Comparison of ENCODE assay signal across 10 cellular contexts in genomic region chr11:73330569-73331093, GRCh38. TPM values are rescaled to one million over a fixed set of nuclear protein-coding genes. Genes with fewer than 3 reads are reported as not detected.
A peak's percentile ranks its signal among the peaks of the same experiment; 100 is the strongest.
DNase-seq lines count a peak whose midpoint lies in the region; ATAC-seq and TF ChIP-seq lines count a peak whose summit lies in the region.
"Had no signal": no experiment of that assay in that cellular context is flagged by ENCODE, and none has a peak within 500 bp of the region (broad histone marks: within the 10 kb centered on the region; RNA-seq: fewer than 3 reads in every experiment).

No MANE protein-coding gene starts in this region.

- H3K9me3 ChIP-seq in duodenal mucosa (ENCODE audit: control insufficient read depth in 1 of 2, low read length in 2 of 2): no peaks in the 10 kb centered on the region
- no peaks in the 10 kb centered on the region for H3K9me3 ChIP-seq in CD8-positive, alpha-beta T cell (ENCODE audit: low read length)

- peak overlapping the region; percentile 30 for H3K27ac ChIP-seq in duodenal mucosa (ENCODE audit: low read depth, low read length)
- H3K27ac ChIP-seq in CD8-positive, alpha-beta T cell (ENCODE audit: low read depth, low read length): no peak overlapping the region

- H3K36me3 Mint-ChIP-seq in nephron progenitor cell (ENCODE audit: low read depth): peaks cover 8% of the 10 kb centered on the region
- H3K36me3 Mint-ChIP-seq in CD8-positive, alpha-beta T cell: no peaks in the 10 kb centered on the region

- H3K4me3 ChIP-seq in LNCaP clone FGC (ENCODE audit: low read depth, low read length): no peak overlapping the region
- H3K4me3 ChIP-seq in duodenal mucosa (ENCODE audit: low read depth in 1 of 2, low read length in 2 of 2): no peak overlapping the region
- H3K4me3 ChIP-seq in CD8-positive, alpha-beta T cell (ENCODE audit: low read depth, low read length): no peak overlapping the region

- H3K27me3 ChIP-seq in duodenal mucosa (ENCODE audit: control insufficient read depth in 1 of 2, insufficient read depth in 2 of 2, low read length in 2 of 2): no peaks in the 10 kb centered on the region
- no peaks in the 10 kb centered on the region for H3K27me3 ChIP-seq in CD8-positive, alpha-beta T cell (ENCODE audit: insufficient read depth, low read length)

- POLR2A ChIA-PET in CD8-positive, alpha-beta T cell (lab: Charles Lee): interaction anchor here (1.1 kb wide), 1 partner anchor 16 kb away, joined by 3 read pairs; no protein-coding TSS in a partner anchor

- H3K9ac ChIP-seq in duodenal mucosa (ENCODE audit: low read depth in 1 of 2, low read length in 2 of 2): no peak overlapping the region

- intact Hi-C loops in CD8-positive, alpha-beta T cell (cut with DNase I, micrococcal nuclease): no loop called here

- H3K4me1 Mint-ChIP-seq in nephron progenitor cell: peaks cover 98% of the 10 kb centered on the region
- no peaks in the 10 kb centered on the region for H3K4me1 Mint-ChIP-seq in CD8-positive, alpha-beta T cell (ENCODE audit: low read depth)

- peaks cover 3% of the 10 kb centered on the region for H3K27me3 Mint-ChIP-seq in nephron progenitor cell (ENCODE audit: low read depth, poor library complexity)
- no peaks in the 10 kb centered on the region for H3K27me3 Mint-ChIP-seq in CD8-positive, alpha-beta T cell (ENCODE audit: low read depth)

- H3K4me1 ChIP-seq in duodenal mucosa (ENCODE audit: control insufficient read depth in 1 of 2, insufficient read depth in 2 of 2, low read length in 2 of 2): peaks cover 14 to 21% of the 10 kb centered on the region in 2 donors
- H3K4me1 ChIP-seq in CD8-positive, alpha-beta T cell (ENCODE audit: insufficient read depth, low read length): no peaks in the 10 kb centered on the region

- no peaks in the 10 kb centered on the region for H3K36me3 ChIP-seq in duodenal mucosa (ENCODE audit: control insufficient read depth in 1 of 2, insufficient read depth in 2 of 2, low read length in 2 of 2)
- H3K36me3 ChIP-seq in CD8-positive, alpha-beta T cell (ENCODE audit: insufficient read depth, low read length): no peaks in the 10 kb centered on the region

- ATAC-seq in HG03442 (IDR thresholded peaks at IDR 0.05; ENCODE audit: unreplicated experiment) (no peak), HG02798 (IDR thresholded peaks at IDR 0.05; ENCODE audit: poor library complexity, unreplicated experiment) (no peak)
- ATAC-seq in CD8-positive, alpha-beta T cell: no peak

- H3K4me3 Mint-ChIP-seq in nephron progenitor cell: peak overlapping the region; percentile 64
- H3K4me3 Mint-ChIP-seq in CD8-positive, alpha-beta T cell: no peak overlapping the region

- CTCF ChIA-PET in CD8-positive, alpha-beta T cell (lab: Charles Lee): interaction anchor here (1.1 to 1.7 kb wide), 2 partner anchors 8 to 24 kb away, joined by 4 to 5 read pairs; no protein-coding TSS in a partner anchor

- DNase-seq in AG09319 (ENCODE audit: extremely low read depth, low read depth): no peak
- DNase-seq in LNCaP clone FGC (ENCODE audit: low read depth): no peak
- peak; percentile 39 for DNase-seq in nephron progenitor cell
- no peak for DNase-seq in NCI-H128 (lab: John Stamatoyannopoulos, UW; ENCODE audit: unreplicated experiment)
- DNase-seq in CD8-positive, alpha-beta T cell: no peak
- DNase-seq: anterior cingulate cortex; stimulated activated CD4-positive, alpha-beta T cell treated with anti-CD3 and anti-CD28 coated beads, Interleukin-12 subunit alpha, Interleukin-12 subunit beta, amount 100 ng/mL, for 4 hours had no signal

- H3K9me3 Mint-ChIP-seq in nephron progenitor cell: no peaks in the 10 kb centered on the region
- no peaks in the 10 kb centered on the region for H3K9me3 Mint-ChIP-seq in CD8-positive, alpha-beta T cell

- TF ChIP-seq CTCF in AG09319 (IDR thresholded peaks at IDR 0.05; ENCODE audit: low read depth, low read length) (peak; percentile 56), LNCaP clone FGC (IDR thresholded peaks at IDR 0.05; ENCODE audit: control insufficient read depth, extremely low read depth, insufficient read depth) (0 out of 2 replicates have a peak, but pooled peaks have one; percentile 10), nephron progenitor cell (IDR thresholded peaks at IDR 0.05) (no peak)
- no peak for TF ChIP-seq CTCF in CD8-positive, alpha-beta T cell (IDR thresholded peaks at IDR 0.05)

- peak overlapping the region; percentile 94 for H3K27ac Mint-ChIP-seq in nephron progenitor cell
- H3K27ac Mint-ChIP-seq in CD8-positive, alpha-beta T cell: no peak overlapping the region

RNA-seq across cellular contexts. Expression of gene ARHGEF17, which starts 22.6 kb away (rescaled TPM):
- under 1 TPM in 1 of 2 experiments, not detected in 1; 0.14 TPM for total RNA-seq in CD8-positive, alpha-beta T cell

RNA-seq across cellular contexts. Expression of gene RELT, which starts 45.6 kb away (rescaled TPM):
- total RNA-seq in CD8-positive, alpha-beta T cell: 100 to 1,000 TPM; 144 to 158 TPM

RNA-seq across cellular contexts. Expression of gene P2RY6, which starts 58.5 kb away (rescaled TPM):
- not detected for total RNA-seq in CD8-positive, alpha-beta T cell

Comparison
In these comparisons a context has a peak if more than half of its experiments do, and no peak if none do; other contexts are left out.
1. CTCF ChIP-seq: peak in AG09319 (single experiment) and LNCaP clone FGC (single experiment); none in nephron progenitor cell (single experiment) and CD8-positive, alpha-beta T cell (single experiment).